In genomic region chr5:607541-608285, GRCh38 we compare ENCODE assay signal across 8 cellular contexts. TPM values are rescaled to one million over a fixed set of nuclear protein-coding genes. Genes with fewer than 3 reads are reported as not detected.
DNase-seq lines count a peak whose midpoint lies in the region; ATAC-seq, FAIRE-seq and TF ChIP-seq lines count a peak whose summit lies in the region.

No MANE protein-coding gene starts in this region.

- H3K9me3 ChIP-seq in MM.1S (replicated peaks; ENCODE audit: insufficient read depth, low read length) (no peaks in the 10 kb centered on the region), SJCRH30 (replicated peaks) (no peaks in the 10 kb centered on the region), PC-3 (ENCODE audit: low read length) (no peaks in the 10 kb centered on the region)

- H4K20me1 ChIP-seq in MM.1S (ENCODE audit: insufficient read depth, low read length) = no peaks in the 10 kb centered on the region
- no peaks in the 10 kb centered on the region for H4K20me1 ChIP-seq in PC-3 (ENCODE audit: low read length)

- CTCF ChIA-PET in PC-3 (lab: Charles Lee) = no interaction called here

- H3K36me3 ChIP-seq in MM.1S (replicated peaks; ENCODE audit: insufficient read depth, low read length) = no peaks in the 10 kb centered on the region
- no peaks in the 10 kb centered on the region for H3K36me3 ChIP-seq in SJCRH30
- H3K36me3 ChIP-seq in PC-3 (ENCODE audit: low read depth, low read length) = no peaks in the 10 kb centered on the region

- DNase-seq in GM12892 (ENCODE audit: insufficient read length) = no peak
- peak; percentile 64 for DNase-seq in GM20000 (ENCODE audit: low spot score)
- peak; percentile 25 for DNase-seq in MM.1S
- DNase-seq in medulla oblongata (ENCODE audit: extremely low spot score) = peak; percentile 21
- DNase-seq in SKM-1 (lab: John Stamatoyannopoulos, UW; ENCODE audit: unreplicated experiment) = no peak
- no peak for DNase-seq in HT-29 (ENCODE audit: low spot score)
- no peak for DNase-seq in SJCRH30
- DNase-seq in PC-3 = no peak

- TF ChIP-seq CTCF in GM20000 (IDR thresholded peaks at IDR 0.05; ENCODE audit: extremely low read depth, missing control alignments) (no peak), MM.1S (IDR thresholded peaks at IDR 0.05; ENCODE audit: low read length) (no peak), PC-3 (conservative IDR thresholded peaks at IDR 0.05; ENCODE audit: low read depth, low read length) (no peak)

- FAIRE-seq in GM12892 (lab: Jason Lieb, UNC) = peak; percentile 84

- peak overlapping the region; percentile 20; the same call in 1 of the 2 replicates for H3K4me3 ChIP-seq in MM.1S (ENCODE audit: low read length)
- no peak overlapping the region for H3K4me3 ChIP-seq in SJCRH30
- no peak overlapping the region for H3K4me3 ChIP-seq in PC-3 (ENCODE audit: low read length)

- no peak for TF ChIP-seq POLR2A in GM12892 (IDR thresholded peaks at IDR 0.05; ENCODE audit: low read depth, low read length)

- H3K27me3 ChIP-seq in MM.1S (replicated peaks; ENCODE audit: insufficient read depth, low read length) = no peaks in the 10 kb centered on the region
- no peaks in the 10 kb centered on the region for H3K27me3 ChIP-seq in SJCRH30
- no peaks in the 10 kb centered on the region for H3K27me3 ChIP-seq in PC-3 (ENCODE audit: low read length)

- BruUV-seq in PC-3 (replicated peaks; lab: Mats Ljungman, UMichigan) = no TSS peak

- peak overlapping the region; percentile 60 for H3K4me2 ChIP-seq in MM.1S (ENCODE audit: low read depth, low read length)
- no peak overlapping the region for H3K4me2 ChIP-seq in PC-3 (ENCODE audit: low read length)

- H3K79me2 ChIP-seq in MM.1S (ENCODE audit: low read length) (peaks cover 10% of the 10 kb centered on the region), PC-3 (ENCODE audit: low read length) (peaks cover 4% of the 10 kb centered on the region)

- H3F3A ChIP-seq in MM.1S (ENCODE audit: insufficient read depth, low read length) = peaks cover 12% of the 10 kb centered on the region
- H3F3A ChIP-seq in PC-3 (ENCODE audit: low read length, unreplicated experiment) = no peaks in the 10 kb centered on the region

- H2AFZ ChIP-seq in MM.1S (ENCODE audit: low read length) (0 out of 2 replicates have a peak overlapping the region, but pooled peaks have one; percentile 17), PC-3 (ENCODE audit: low read length) (no peak overlapping the region)

- no peak overlapping the region for H3K9ac ChIP-seq in MM.1S (ENCODE audit: low read length)
- no peak overlapping the region for H3K9ac ChIP-seq in PC-3 (ENCODE audit: low read length)

- ATAC-seq in PC-3 = no peak

- POLR2A ChIA-PET in PC-3 (lab: Charles Lee; ENCODE audit: unreplicated experiment) = no interaction called here

- intact Hi-C loops in PC-3 (cut with micrococcal nuclease) = no loop called here

- no peaks in the 10 kb centered on the region for H3K9me2 ChIP-seq in MM.1S (replicated peaks; ENCODE audit: insufficient read depth, low read length)
- H3K9me2 ChIP-seq in PC-3 (replicated peaks; ENCODE audit: low read length) = no peaks in the 10 kb centered on the region

- H3K4me1 ChIP-seq in MM.1S (ENCODE audit: low read length) (peaks cover 20% of the 10 kb centered on the region), SJCRH30 (no peaks in the 10 kb centered on the region), PC-3 (ENCODE audit: insufficient read depth, low read length) (peaks cover 6% of the 10 kb centered on the region)

- H3K27ac ChIP-seq in MM.1S (ENCODE audit: low read length) (peak overlapping the region; percentile 55; the same call in 1 of the 2 replicates), SJCRH30 (no peak overlapping the region), PC-3 (ENCODE audit: low read length) (no peak overlapping the region)

RNA-seq across cellular contexts. Expression of gene CEP72, which starts 4.4 kb away (rescaled TPM):
- 7.8 TPM for polyA plus RNA-seq in GM12892 (2012; ENCODE audit: missing spikeins)
- 31.5 and 42.4 TPM in 2 replicates for total RNA-seq in HT-29 (2014; rRNA removed; shearing (Covaris generic))
- 8.1 and 9.8 TPM in 2 replicates for total RNA-seq in SJCRH30 (2014; rRNA removed; shearing (Covaris generic))
- total RNA-seq in PC-3 (2014; rRNA removed) = 17.3 and 23.6 TPM in 2 replicates

Comparison
In these comparisons a context has a peak if more than half of its experiments do, and no peak if none do; other contexts are left out.
1. DNase-seq: peak in GM20000 (single experiment), MM.1S (single experiment) and medulla oblongata (single experiment); none in GM12892 (single experiment), SKM-1 (single experiment), HT-29 (single experiment), SJCRH30 (0 of 2) and PC-3 (single experiment).